ENCODE assay signal across 8 cellular contexts in genomic region chr19:48899781-48900476, GRCh38. TPM values are rescaled to one million over a fixed set of nuclear protein-coding genes. Genes with fewer than 3 reads are reported as not detected.
DNase-seq lines count a peak whose midpoint lies in the region; ATAC-seq and TF ChIP-seq lines count a peak whose summit lies in the region.

Gene NUCB1, plus strand, starts transcription at chr19:48900312. Its CDS starts 485 bp downstream, at chr19:48900797.

- H3K4me1 ChIP-seq in trophoblast cell (ENCODE audit: control insufficient read depth in 1 of 2, insufficient read depth in 2 of 2, low read length in 2 of 2) (peaks cover 8% of the 10 kb centered on the region in 2 experiments), transverse colon (peaks cover 18 to 39% (median 22%) of the 10 kb centered on the region in 4 donors)

- TF ChIP-seq POLR2A in transverse colon (IDR thresholded peaks at IDR 0.05), result peak; percentile 73

- peaks cover 10% of the 10 kb centered on the region for H3K36me3 Mint-ChIP-seq in T-cell

- peak within 1 kb of the TSS; percentile 47 for H2BK120ac ChIP-seq in trophoblast cell (ENCODE audit: insufficient read depth, low read length, poor library complexity)

- H3K18ac ChIP-seq in trophoblast cell (ENCODE audit: low read length), result peak within 1 kb of the TSS; percentile 35

- peak; percentile 89 for TF ChIP-seq EP300 in transverse colon (IDR thresholded peaks at IDR 0.05; ENCODE audit: low read depth)

- POLR2A ChIA-PET in T-cell (lab: Charles Lee), result interaction anchor here (0.5 to 1.0 kb wide), 5 partner anchors 14 to 97 kb away, joined by 3 to 6 read pairs (median 3); partner anchors contain the start of genes DHDH (in 1 of the 2) and RUVBL2 (in 1 of the 2)

- DNase-seq in GM10266 (ENCODE audit: extremely low spot score) (peak; percentile 97), NCI-H1436 treated with DMSO at 0.1 percent for 48 hours (lab: John Stamatoyannopoulos, UW) (peak; percentile 94), T-cell (peak; percentile 94 to 99 (median 97)), cardiac septum (ENCODE audit: low spot score) (peak; percentile 100), trophoblast cell (peak; percentile 99 to 100), transverse colon (peak; percentile 99)

- H3K4ac ChIP-seq in trophoblast cell (ENCODE audit: low read depth, low read length), result peak within 1 kb of the TSS; percentile 78

- peak within 1 kb of the TSS; percentile 94 for H2AFZ ChIP-seq in trophoblast cell (ENCODE audit: insufficient read depth, low read length, poor library complexity)

- peaks cover 6% of the 10 kb centered on the region for H3K79me1 ChIP-seq in trophoblast cell (ENCODE audit: low read length)

- ATAC-seq in HG02759 (IDR thresholded peaks at IDR 0.05; ENCODE audit: unreplicated experiment) (peak; percentile 84), T-cell (replicated peaks in 1 of 4) (peak; percentile 93 to 96 (median 95))

- H3K9ac ChIP-seq in trophoblast cell (ENCODE audit: low read length), result peak within 1 kb of the TSS; percentile 81

- TF ChIP-seq CTCF in GM10266 (IDR thresholded peaks at IDR 0.05; ENCODE audit: control insufficient read depth, insufficient read depth, low read depth, missing control alignments), result no peak
- TF ChIP-seq CTCF in transverse colon (IDR thresholded peaks at IDR 0.05), result peak in 3 of 5 experiments; percentile 16 to 53 (median 28)

- H4K8ac ChIP-seq in trophoblast cell (ENCODE audit: low read depth, low read length), result peak within 1 kb of the TSS; percentile 94

- peaks cover 4% of the 10 kb centered on the region for H3K79me2 ChIP-seq in trophoblast cell (ENCODE audit: control insufficient read depth, insufficient read depth, low read length, poor library complexity)

- no peak within 1 kb of the TSS for H2BK12ac ChIP-seq in trophoblast cell (ENCODE audit: low read length)

- peak within 1 kb of the TSS; percentile 77 for H3K14ac ChIP-seq in trophoblast cell (ENCODE audit: low read length)

- no peak within 1 kb of the TSS for H3K23ac ChIP-seq in trophoblast cell (ENCODE audit: low read length)

- no peaks in the 10 kb centered on the region for H3K9me3 Mint-ChIP-seq in T-cell

- peak within 1 kb of the TSS; percentile 12 for H2AK5ac ChIP-seq in trophoblast cell (ENCODE audit: low read length)

- H3K27me3 Mint-ChIP-seq in T-cell, result peaks cover under 1 to 7% of the 10 kb centered on the region in 2 donors

- peaks cover 30 to 52% (median 33%) of the 10 kb centered on the region in 3 donors for H3K4me1 Mint-ChIP-seq in T-cell

- H2BK5ac ChIP-seq in trophoblast cell (ENCODE audit: low read depth, low read length, poor library complexity), result peak within 1 kb of the TSS; percentile 46

- H3K4me2 ChIP-seq in trophoblast cell (ENCODE audit: low read length), result peak within 1 kb of the TSS; percentile 97

- peak within 1 kb of the TSS; percentile 85 for H4K91ac ChIP-seq in trophoblast cell (ENCODE audit: low read depth, low read length)

- peak within 1 kb of the TSS; percentile 97 to 98 for H3K27ac Mint-ChIP-seq in T-cell

- peak within 1 kb of the TSS; percentile 91 to 99 (median 91) for H3K4me3 Mint-ChIP-seq in T-cell

- H3K27ac ChIP-seq in adipose tissue (ENCODE audit: low read depth, low read length) (peak within 1 kb of the TSS; percentile 24), trophoblast cell (ENCODE audit: low read depth, low read length) (peak within 1 kb of the TSS; percentile 81), transverse colon (peak within 1 kb of the TSS; percentile 87 to 98 (median 93))

- intact Hi-C loops in cardiac septum (cut with DNase I) (loop anchor here (2.0 to 5.0 kb wide), 2 partner anchors 52 to 65 kb away; partner anchors contain the start of genes BAX and FTL), transverse colon (cut with DNase I; ENCODE audit: low total_unique reads) (loop anchor here (10.0 kb wide), 1 partner anchor 65 kb away; the partner anchor contains the start of gene FTL)

- peaks cover 8 to 10% of the 10 kb centered on the region in 2 experiments for H3K36me3 ChIP-seq in trophoblast cell (ENCODE audit: control insufficient read depth in 1 of 2, insufficient read depth in 2 of 2, low read length in 2 of 2)
- no peaks in the 10 kb centered on the region for H3K36me3 ChIP-seq in transverse colon

- H3K4me3 ChIP-seq in trophoblast cell (ENCODE audit: low read depth, low read length) (peak within 1 kb of the TSS; percentile 89), transverse colon (peak within 1 kb of the TSS; percentile 64 to 99 (median 84))

- H3K27me3 ChIP-seq in trophoblast cell (ENCODE audit: insufficient read depth, low read length) (no peaks in the 10 kb centered on the region), transverse colon (no peaks in the 10 kb centered on the region)

- H4K12ac ChIP-seq in trophoblast cell (ENCODE audit: low read depth, low read length), result peak within 1 kb of the TSS; percentile 80

- in situ Hi-C loops in transverse colon (cut with MboI; ENCODE audit: low pct_ligation_motif_present in 1 of 4, low pct_unique_long_range_greater_than_20kb in 1 of 4, low sequenced_read_pairs in 3 of 4), result no loop called here

- WGBS in adipose tissue, 3 donors, result 7% methylated on average over 34 of the region's 34 CpGs
- no CpG with 5 or more reads among the region's 34 CpGs for WGBS in trophoblast cell (ENCODE audit: extremely low coverage, insufficient coverage, insufficient read length)
- WGBS in transverse colon (ENCODE audit: low coverage in 1 of 2), 2 donors, result 9 to 10% methylated on average over 23 to 32 of the region's 34 CpGs

- CTCF ChIA-PET in T-cell (lab: Charles Lee), result interaction anchor here in 1 of 2 donors (0.5 to 3.0 kb wide), 3 partner anchors 63 to 93 kb away, joined by 4 to 23 read pairs (median 8); partner anchors contain the start of genes GYS1 and RUVBL2

- H3K9me3 ChIP-seq in trophoblast cell (ENCODE audit: insufficient read depth, low read depth, low read length) (no peaks in the 10 kb centered on the region), transverse colon (no peaks in the 10 kb centered on the region)

RNA-seq across cellular contexts. Expression of gene NUCB1, which starts in this region (rescaled TPM):
- total RNA-seq in T-cell (100 to 1,000 TPM; 122 to 177 (median 165) TPM), cardiac septum (276 TPM), transverse colon (100 to 1,000 TPM; 135 to 196 (median 174) TPM)
- 100 to 1,000 TPM; 117 to 394 (median 178) TPM for polyA plus RNA-seq in adipose tissue
- polyA plus RNA-seq in trophoblast cell (2013), result 114 and 115 TPM in 2 replicates

Comparison
In these comparisons a context has a peak if more than half of its experiments do, and no peak if none do; other contexts are left out.
1. Peak in every context shown above with its lines: DNase-seq, ATAC-seq, H3K4me3 ChIP-seq and H3K27ac ChIP-seq.
2. H3K27ac ChIP-seq: peak in every context shown above with its lines; median percentile 93 in transverse colon; 81 in trophoblast cell; 24 in adipose tissue.